ENCODE assay signal across 27 cellular contexts in the genomic region with DNA sequence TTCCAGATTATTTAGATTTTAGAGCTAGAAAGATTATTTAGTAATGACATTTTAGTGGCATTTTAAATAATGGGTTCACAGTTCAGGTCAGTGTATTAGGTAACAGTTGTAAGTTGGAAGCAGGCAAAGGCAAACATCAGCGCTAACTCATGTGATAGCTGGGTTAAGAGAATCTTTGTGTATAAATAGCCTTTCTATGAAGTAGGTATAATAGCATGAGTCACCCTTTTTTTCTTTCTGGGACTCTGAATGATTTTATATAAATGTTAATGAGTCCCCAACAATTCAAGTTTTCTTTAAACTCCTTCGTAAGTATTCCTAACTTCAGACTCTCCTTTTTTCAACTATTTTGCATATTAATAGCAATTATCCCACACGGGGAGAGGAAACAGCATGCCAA.
DNase-seq lines count a peak whose midpoint lies in the region; ATAC-seq and TF ChIP-seq lines count a peak whose summit lies in the region.
"Had no signal": no experiment of that assay in that cellular context is flagged by ENCODE, and none has a peak within 500 bp of the region (broad histone marks: within the 10 kb centered on the region; RNA-seq: fewer than 3 reads in every experiment).

No MANE protein-coding gene starts in this region.

- no peaks in the 10 kb centered on the region for H3K79me1 ChIP-seq in mesendoderm (ENCODE audit: low read length)

- H3K4me2 ChIP-seq in mesendoderm (ENCODE audit: low read length): no peak overlapping the region
- H3K4me2 ChIP-seq: SK-N-SH had no signal

- no peaks in the 10 kb centered on the region for H3K27me3 ChIP-seq in HUES48 (ENCODE audit: control insufficient read depth, insufficient read depth, low read length)
- no peaks in the 10 kb centered on the region for H3K27me3 ChIP-seq in mesendoderm (ENCODE audit: insufficient read depth, low read length, poor library complexity)
- H3K27me3 ChIP-seq: gastrocnemius medialis, sigmoid colon, suprapubic skin, vagina had no signal

- peaks cover 22% of the 10 kb centered on the region for H3K9me3 ChIP-seq in HUES48 (ENCODE audit: control insufficient read depth, insufficient read depth, low read length)
- H3K9me3 ChIP-seq: gastrocnemius medialis, sigmoid colon, SK-N-SH, suprapubic skin, vagina had no signal

- no peaks in the 10 kb centered on the region for H3K79me2 ChIP-seq in mesendoderm (ENCODE audit: control insufficient read depth, insufficient read depth, low read length)

- no peak overlapping the region for H2AK5ac ChIP-seq in mesendoderm (ENCODE audit: low read length)

- H4K5ac ChIP-seq in mesendoderm (ENCODE audit: low read length): no peak overlapping the region

- H2BK15ac ChIP-seq in mesendoderm (replicated peaks; ENCODE audit: low read depth): no peak overlapping the region

- no peak overlapping the region for H3K56ac ChIP-seq in mesendoderm (ENCODE audit: low read length)

- no peaks in the 10 kb centered on the region for H3K36me3 ChIP-seq in HUES48 (ENCODE audit: control insufficient read depth, insufficient read depth, low read length)
- no peaks in the 10 kb centered on the region for H3K36me3 ChIP-seq in mesendoderm (ENCODE audit: control insufficient read depth, insufficient read depth, low read length)
- H3K36me3 ChIP-seq: gastrocnemius medialis, sigmoid colon, suprapubic skin, vagina had no signal

- H3K18ac ChIP-seq in mesendoderm (ENCODE audit: low read length): no peak overlapping the region

- no peak for TF ChIP-seq CTCF in epithelial cell of proximal tubule (conservative IDR thresholded peaks at IDR 0.05; ENCODE audit: low read depth, low read length)

- no peak overlapping the region for H3K23ac ChIP-seq in mesendoderm (ENCODE audit: low read length)

- H3K27ac ChIP-seq in HUES48 (ENCODE audit: low read depth, low read length) (peak overlapping the region; percentile 78), mesendoderm (ENCODE audit: low read depth, low read length) (no peak overlapping the region)
- H3K27ac ChIP-seq: gastrocnemius medialis, sigmoid colon, suprapubic skin, vagina had no signal

- H4K8ac ChIP-seq in mesendoderm (ENCODE audit: low read depth, low read length): no peak overlapping the region

- H3K4me3 ChIP-seq in HUES48 (ENCODE audit: low read depth, low read length): no peak overlapping the region
- no peak overlapping the region for H3K4me3 ChIP-seq in epithelial cell of proximal tubule (ENCODE audit: low read depth, low read length)
- no peak overlapping the region for H3K4me3 ChIP-seq in mesendoderm (ENCODE audit: low read length)
- H3K4me3 ChIP-seq: gastrocnemius medialis, sigmoid colon, suprapubic skin, vagina had no signal

- H2BK120ac ChIP-seq in mesendoderm (ENCODE audit: low read depth, low read length): no peak overlapping the region

- H2BK5ac ChIP-seq in mesendoderm (ENCODE audit: low read length): no peak overlapping the region

- WGBS in mesendoderm (ENCODE audit: extremely low coverage, insufficient coverage, low lambda C conversion rate): no CpG with 5 or more reads among the region's 3 CpGs

- no peak overlapping the region for H3K4ac ChIP-seq in mesendoderm (ENCODE audit: low read depth, low read length)

- DNase-seq in A172 (ENCODE audit: low spot score): peak; percentile 15
- peak; percentile 90 for DNase-seq in epithelial cell of proximal tubule (ENCODE audit: low read depth)
- DNase-seq in midbrain (lab: John Stamatoyannopoulos, UW): peak; percentile 34
- DNase-seq in mesendoderm: no peak
- DNase-seq in activated effector memory CD4-positive, alpha-beta T cell treated with anti-CD3 and anti-CD28 coated beads, Interleukin-2, amount 50 U/mL, for 16 hours: no peak
- DNase-seq in activated CD4-positive, alpha-beta T cell treated with anti-CD3 and anti-CD28 coated beads for 48 hours: no peak
- DNase-seq: activated B cell treated with CpG ODN at 0.5 μM for 24 hours; activated CD8-positive, alpha-beta T cell treated with anti-CD3 and anti-CD28 coated beads for 36 hours; activated naive CD4-positive, alpha-beta T cell treated with Interleukin-2 at 50 U/mL for 16 hours; activated T-cell treated with anti-CD3 and anti-CD28 coated beads, Interleukin-2, amount 50 U/mL, for 1 hour; amniotic stem cell; CD4-positive, CD25-positive, alpha-beta regulatory T cell; cerebellar nuclear complex; DMS79 treated with DMSO at 0.1 percent for 48 hours; effector CD4-positive, alpha-beta T cell; gastrocnemius medialis; H7; NCI-H1694 treated with DMSO at 0.1 percent for 48 hours; sigmoid colon; SK-N-SH; T-helper 9 cell had no signal

- ATAC-seq in GM21723 (IDR thresholded peaks at IDR 0.05; ENCODE audit: unreplicated experiment): no peak
- ATAC-seq: activated CD8-positive, alpha-beta T cell treated with anti-CD3 and anti-CD28 coated beads for 36 hours; esophagus mucosa; Panc1 had no signal

- H3K9ac ChIP-seq in HUES48 (ENCODE audit: low read depth, low read length) (no peak overlapping the region), mesendoderm (ENCODE audit: low read length) (no peak overlapping the region)
- H3K9ac ChIP-seq: SK-N-SH had no signal

- H3K4me1 ChIP-seq in HUES48 (ENCODE audit: control insufficient read depth, insufficient read depth, low read length): peaks cover 42% of the 10 kb centered on the region
- H3K4me1 ChIP-seq in mesendoderm (ENCODE audit: control insufficient read depth, low read depth, low read length): no peaks in the 10 kb centered on the region
- H3K4me1 ChIP-seq: gastrocnemius medialis, sigmoid colon, suprapubic skin, vagina had no signal

Comparison
In these comparisons a context has a peak if more than half of its experiments do, and no peak if none do; other contexts are left out.
1. DNase-seq: peak in A172 (single experiment), epithelial cell of proximal tubule (single experiment) and midbrain (single experiment); none in mesendoderm (single experiment), activated effector memory CD4-positive, alpha-beta T cell treated with anti-CD3 and anti-CD28 coated beads, Interleukin-2, amount 50 U/mL, for 16 hours (single experiment) and activated CD4-positive, alpha-beta T cell treated with anti-CD3 and anti-CD28 coated beads for 48 hours (single experiment).